In genomic region chr3:71035314-71035713, GRCh38 we compare ENCODE assay signal across 10 cellular contexts.
DNase-seq lines count a peak whose midpoint lies in the region; ATAC-seq and TF ChIP-seq lines count a peak whose summit lies in the region.
"Had no signal": no experiment of that assay in that cellular context is flagged by ENCODE, and none has a peak within 500 bp of the region (broad histone marks: within the 10 kb centered on the region; RNA-seq: fewer than 3 reads in every experiment).

No MANE protein-coding gene starts in this region.

- H3K4me1 Mint-ChIP-seq in activated naive CD4-positive, alpha-beta T cell treated with anti-CD3 and anti-CD28 coated beads for 36 hours (ENCODE audit: low read depth), result peaks cover 91% of the 10 kb centered on the region
- H3K4me1 Mint-ChIP-seq in T-cell, result peaks cover 95 to 97% (median 96%) of the 10 kb centered on the region in 3 donors
- peaks cover 61 to 90% of the 10 kb centered on the region in 2 donors for H3K4me1 Mint-ChIP-seq in stimulated activated naive B cell treated with anti-CD40 and anti-IgM and Interleukin-4, amounts not matched to agents 10 μg/mL and 1 μg/mL and 100 μg/mL, for 72 hours
- peaks cover 12% of the 10 kb centered on the region for H3K4me1 Mint-ChIP-seq in neural progenitor cell

- no peaks in the 10 kb centered on the region for H3K27me3 Mint-ChIP-seq in activated naive CD4-positive, alpha-beta T cell treated with anti-CD3 and anti-CD28 coated beads for 36 hours (ENCODE audit: low read depth)
- H3K27me3 Mint-ChIP-seq in T-cell, result no peaks in the 10 kb centered on the region
- H3K27me3 Mint-ChIP-seq in stimulated activated naive B cell treated with anti-CD40 and anti-IgM and Interleukin-4, amounts not matched to agents 10 μg/mL and 1 μg/mL and 100 μg/mL, for 72 hours, result no peaks in the 10 kb centered on the region
- H3K27me3 Mint-ChIP-seq in neural progenitor cell (ENCODE audit: insufficient read depth, low read depth), result peaks cover 3% of the 10 kb centered on the region

- H3K27ac Mint-ChIP-seq in activated naive CD4-positive, alpha-beta T cell treated with anti-CD3 and anti-CD28 coated beads for 36 hours, result peak overlapping the region; percentile 67
- peak overlapping the region; percentile 74 to 80 for H3K27ac Mint-ChIP-seq in T-cell
- H3K27ac Mint-ChIP-seq in stimulated activated naive B cell treated with anti-CD40 and anti-IgM and Interleukin-4, amounts not matched to agents 10 μg/mL and 1 μg/mL and 100 μg/mL, for 72 hours, result peak overlapping the region; percentile 78
- no peak overlapping the region for H3K27ac Mint-ChIP-seq in neural progenitor cell

- peaks cover 12% of the 10 kb centered on the region for H4K20me1 ChIP-seq in neural progenitor cell (ENCODE audit: low read depth)

- H2AFZ ChIP-seq in neural progenitor cell (replicated peaks), result no peak overlapping the region

- H3F3A ChIP-seq in neural progenitor cell (ENCODE audit: low read depth), result no peaks in the 10 kb centered on the region

- H3K27ac ChIP-seq in neural progenitor cell (no peak overlapping the region), testis (no peak overlapping the region)

- no peaks in the 10 kb centered on the region for H3K9me3 Mint-ChIP-seq in activated naive CD4-positive, alpha-beta T cell treated with anti-CD3 and anti-CD28 coated beads for 36 hours
- H3K9me3 Mint-ChIP-seq in T-cell (no peaks in the 10 kb centered on the region), neural progenitor cell (peaks cover 2% of the 10 kb centered on the region)
- H3K9me3 Mint-ChIP-seq in stimulated activated naive B cell treated with anti-CD40 and anti-IgM and Interleukin-4, amounts not matched to agents 10 μg/mL and 1 μg/mL and 100 μg/mL, for 72 hours, result no peaks in the 10 kb centered on the region

- H3K9ac ChIP-seq in neural progenitor cell, result no peak overlapping the region

- WGBS in testis, 2 donors, result 85 to 91% methylated on average over 5 of the region's 5 CpGs

- H3K36me3 ChIP-seq in neural progenitor cell (no peaks in the 10 kb centered on the region), testis (ENCODE audit: low read depth, missing control alignments) (no peaks in the 10 kb centered on the region)

- no peak for TF ChIP-seq CTCF in fibroblast of the aortic adventitia (IDR thresholded peaks at IDR 0.05; ENCODE audit: insufficient read depth, low read length)
- no peak for TF ChIP-seq CTCF in neural progenitor cell (IDR thresholded peaks at IDR 0.05)
- no peak for TF ChIP-seq CTCF in testis (IDR thresholded peaks at IDR 0.05)

- ATAC-seq in T-cell (replicated peaks in 1 of 4), result no peak
- ATAC-seq in stimulated activated naive B cell treated with anti-CD40 and anti-IgM and Interleukin-4, amounts not matched to agents 10 μg/mL and 1 μg/mL and 100 μg/mL, for 72 hours (replicated peaks), result no peak

- H3K27me3 ChIP-seq in neural progenitor cell (no peaks in the 10 kb centered on the region), testis (no peaks in the 10 kb centered on the region)

- CTCF ChIA-PET in activated naive CD4-positive, alpha-beta T cell treated with anti-CD3 and anti-CD28 coated beads for 36 hours (lab: Charles Lee), result interaction anchor here (0.6 to 1.3 kb wide), 3 partner anchors 16 to 130 kb away, joined by 3 to 4 read pairs (median 4); no protein-coding TSS in a partner anchor
- CTCF ChIA-PET in T-cell (lab: Charles Lee), result interaction anchor here in 1 of 2 donors (0.6 to 0.7 kb wide), 2 partner anchors 34 to 687 kb away, joined by 3 to 4 read pairs; no protein-coding TSS in a partner anchor

- no peak for TF ChIP-seq POLR2A in testis (IDR thresholded peaks at IDR 0.05)

- H3K4me3 ChIP-seq in fibroblast of the aortic adventitia (ENCODE audit: low read depth, low read length) (no peak overlapping the region), neural progenitor cell (no peak overlapping the region), testis (no peak overlapping the region)

- H3K4me3 Mint-ChIP-seq in activated naive CD4-positive, alpha-beta T cell treated with anti-CD3 and anti-CD28 coated beads for 36 hours, result no peak overlapping the region
- H3K4me3 Mint-ChIP-seq in T-cell (no peak overlapping the region), neural progenitor cell (no peak overlapping the region)
- no peak overlapping the region for H3K4me3 Mint-ChIP-seq in stimulated activated naive B cell treated with anti-CD40 and anti-IgM and Interleukin-4, amounts not matched to agents 10 μg/mL and 1 μg/mL and 100 μg/mL, for 72 hours

- H3K79me2 ChIP-seq in neural progenitor cell (ENCODE audit: low read depth), result no peaks in the 10 kb centered on the region

- H3K9me3 ChIP-seq in neural progenitor cell (ENCODE audit: low read depth) (no peaks in the 10 kb centered on the region), testis (no peaks in the 10 kb centered on the region)

- H3K36me3 Mint-ChIP-seq in activated naive CD4-positive, alpha-beta T cell treated with anti-CD3 and anti-CD28 coated beads for 36 hours (ENCODE audit: low read depth), result peaks cover 60% of the 10 kb centered on the region
- H3K36me3 Mint-ChIP-seq in T-cell (peaks cover 81% of the 10 kb centered on the region), neural progenitor cell (peaks cover 18% of the 10 kb centered on the region)
- peaks cover 46 to 82% of the 10 kb centered on the region in 2 donors for H3K36me3 Mint-ChIP-seq in stimulated activated naive B cell treated with anti-CD40 and anti-IgM and Interleukin-4, amounts not matched to agents 10 μg/mL and 1 μg/mL and 100 μg/mL, for 72 hours

- intact Hi-C loops in activated naive CD4-positive, alpha-beta T cell treated with anti-CD3 and anti-CD28 coated beads for 36 hours (cut with micrococcal nuclease), result no loop called here
- intact Hi-C loops in testis (cut with DNase I; ENCODE audit: low total_unique reads), result no loop called here

- H3K4me1 ChIP-seq in neural progenitor cell (no peaks in the 10 kb centered on the region), testis (no peaks in the 10 kb centered on the region)

- DNase-seq in activated naive CD4-positive, alpha-beta T cell treated with anti-CD3 and anti-CD28 coated beads for 36 hours, result no peak
- no peak for DNase-seq in activated naive CD4-positive, alpha-beta T cell treated with Interleukin-2 at 50 U/mL for 16 hours
- DNase-seq in T-cell, result no peak
- peak; percentile 51 for DNase-seq in fibroblast of the aortic adventitia (ENCODE audit: low read depth)
- no peak for DNase-seq in stimulated activated naive B cell treated with anti-CD40 and anti-IgM and Interleukin-4, amounts not matched to agents 10 μg/mL and 1 μg/mL and 100 μg/mL, for 72 hours
- no peak for DNase-seq in NCI-H187 (lab: John Stamatoyannopoulos, UW)
- DNase-seq in neural progenitor cell (ENCODE audit: low spot score), result no peak
- no peak for DNase-seq in testis
- DNase-seq: NCI-H146, Right ventricle myocardium superior had no signal

- POLR2A ChIA-PET in T-cell (lab: Charles Lee), result no interaction called here

- H3K4me2 ChIP-seq in neural progenitor cell, result no peak overlapping the region
